8 cellular contexts compared by ENCODE assay signal in the genomic region with DNA sequence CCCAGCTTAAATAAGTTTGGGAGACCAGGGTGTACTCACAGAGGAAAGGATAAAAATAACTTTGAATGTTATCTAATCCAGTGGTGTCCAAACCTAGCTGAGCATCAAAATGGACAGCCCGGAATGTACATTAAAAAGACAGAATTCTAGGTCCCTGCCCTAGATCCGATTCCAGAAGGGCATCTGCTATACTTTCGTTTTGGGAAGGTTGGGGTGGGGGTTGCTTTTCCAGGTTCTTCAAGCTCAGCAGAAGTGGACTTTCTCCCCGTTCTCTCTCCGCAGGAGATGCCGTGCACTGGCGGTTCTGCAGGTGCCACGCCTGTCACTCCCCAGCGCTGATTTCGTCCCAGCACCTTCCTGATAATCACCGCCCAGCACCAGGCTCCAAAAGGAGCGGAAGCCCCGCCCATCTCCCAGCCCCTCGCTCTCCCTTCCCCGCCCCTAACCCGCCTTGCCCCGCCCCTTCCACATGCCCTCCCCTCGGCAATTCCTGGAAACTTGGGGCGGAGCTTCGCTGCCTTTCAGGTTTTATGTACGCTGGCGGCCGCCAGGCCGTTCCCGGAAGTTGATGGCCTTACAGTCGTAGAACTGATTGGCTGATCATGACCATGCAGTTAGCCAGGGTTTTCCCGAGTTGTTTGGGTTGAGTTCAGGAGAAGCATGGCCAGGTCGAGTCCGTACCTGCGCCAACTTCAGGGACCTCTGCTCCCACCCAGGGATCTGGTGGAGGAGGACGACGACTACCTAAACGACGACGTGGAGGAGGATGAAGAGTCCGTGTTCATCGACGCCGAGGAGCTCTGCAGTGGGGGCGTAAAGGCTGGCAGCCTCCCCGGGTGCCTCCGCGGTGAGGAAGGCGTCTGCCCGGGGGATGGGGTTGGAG.
A peak's percentile ranks its signal among the peaks of the same experiment; 100 is the strongest.
DNase-seq lines count a peak whose midpoint lies in the region; ATAC-seq, FAIRE-seq and TF ChIP-seq lines count a peak whose summit lies in the region.

A gene (plus strand): TSS at position 550 of the 883 bp plus-strand sequence. CDS start 111 bp downstream, at position 661.

- peak within 1 kb of the TSS; percentile 87 for H3K9ac ChIP-seq in MM.1S (ENCODE audit: low read length)

- peak within 1 kb of the TSS; percentile 98 for H3K27ac ChIP-seq in MM.1S (ENCODE audit: low read length)

- peaks cover 22% of the 10 kb centered on the region for H3F3A ChIP-seq in MM.1S (ENCODE audit: insufficient read depth, low read length)

- peak; percentile 94 for DNase-seq in HCEC 1CT
- DNase-seq in MM.1S = peak; percentile 99
- peak; percentile 92 for DNase-seq in SHP77 treated with DMSO at 0.1 percent for 48 hours (lab: John Stamatoyannopoulos, UW)
- peak; percentile 95 for DNase-seq in activated effector memory CD4-positive, alpha-beta T cell treated with Interleukin-2 at 50 U/mL for 16 hours
- DNase-seq in fibroblast of the conjunctiva (ENCODE audit: low read depth) = peak; percentile 94
- peak; percentile 99 for DNase-seq in stimulated activated naive CD8-positive, alpha-beta T cell treated with anti-CD3 and anti-CD28 coated beads, Interleukin-15, Interleukin-2, amounts not matched to agents 100 U/mL and 50 U/mL, for 24 hours

- no peaks in the 10 kb centered on the region for H3K9me2 ChIP-seq in MM.1S (replicated peaks; ENCODE audit: insufficient read depth, low read length)

- H3K4me1 ChIP-seq in MM.1S (ENCODE audit: low read length) = peaks cover 13% of the 10 kb centered on the region; the same call in 1 of the 2 replicates

- H4K20me1 ChIP-seq in MM.1S (ENCODE audit: insufficient read depth, low read length) = no peaks in the 10 kb centered on the region

- H3K27me3 Mint-ChIP-seq in nephron (ENCODE audit: low read depth) = peaks cover 12% of the 10 kb centered on the region

- peak within 1 kb of the TSS; percentile 87 for H3K4me2 ChIP-seq in MM.1S (ENCODE audit: low read depth, low read length)

- H3K27me3 ChIP-seq in MM.1S (replicated peaks; ENCODE audit: insufficient read depth, low read length) = 0 out of 2 replicates have a peak, but pooled peaks cover 5% of the 10 kb centered on the region

- H2AFZ ChIP-seq in MM.1S (ENCODE audit: low read length) = peak within 1 kb of the TSS; percentile 92

- peaks cover 7% of the 10 kb centered on the region for H3K36me3 Mint-ChIP-seq in nephron (ENCODE audit: low read depth)

- peaks cover 18% of the 10 kb centered on the region for H3K4me1 Mint-ChIP-seq in nephron

- H3K4me3 Mint-ChIP-seq in nephron = peak within 1 kb of the TSS; percentile 98 to 99 (median 99)

- no peak for TF ChIP-seq CTCF in MM.1S (IDR thresholded peaks at IDR 0.05; ENCODE audit: low read length)
- TF ChIP-seq CTCF in nephron (IDR thresholded peaks at IDR 0.05; ENCODE audit: unreplicated experiment in 3 of 3) = no peak

- peak within 1 kb of the TSS; percentile 90 to 98 (median 94) for H3K27ac Mint-ChIP-seq in nephron

- H3K79me2 ChIP-seq in MM.1S (ENCODE audit: low read length) = peaks cover 31% of the 10 kb centered on the region

- FAIRE-seq in G401.6 (lab: Jason Lieb, UNC) = peak; percentile 98

- 0 out of 2 replicates have a peak, but pooled peaks cover 8% of the 10 kb centered on the region for H3K36me3 ChIP-seq in MM.1S (replicated peaks; ENCODE audit: insufficient read depth, low read length)

- no peaks in the 10 kb centered on the region for H3K9me3 Mint-ChIP-seq in nephron

- H3K4me3 ChIP-seq in MM.1S (ENCODE audit: low read length) = peak within 1 kb of the TSS; percentile 92

- H3K9me3 ChIP-seq in MM.1S (replicated peaks; ENCODE audit: insufficient read depth, low read length) = no peaks in the 10 kb centered on the region

- ATAC-seq in stimulated activated naive CD8-positive, alpha-beta T cell treated with anti-CD3 and anti-CD28 coated beads, Interleukin-15, Interleukin-2, amounts not matched to agents 100 U/mL and 50 U/mL, for 24 hours = peak; percentile 94

Comparison
In these comparisons a context has a peak if more than half of its experiments do, and no peak if none do; other contexts are left out.
1. Peak in every context shown above with its lines: DNase-seq, ATAC-seq, H3K4me3 ChIP-seq and H3K27ac ChIP-seq.